9 cellular contexts compared by ENCODE assay signal in the genomic region with DNA sequence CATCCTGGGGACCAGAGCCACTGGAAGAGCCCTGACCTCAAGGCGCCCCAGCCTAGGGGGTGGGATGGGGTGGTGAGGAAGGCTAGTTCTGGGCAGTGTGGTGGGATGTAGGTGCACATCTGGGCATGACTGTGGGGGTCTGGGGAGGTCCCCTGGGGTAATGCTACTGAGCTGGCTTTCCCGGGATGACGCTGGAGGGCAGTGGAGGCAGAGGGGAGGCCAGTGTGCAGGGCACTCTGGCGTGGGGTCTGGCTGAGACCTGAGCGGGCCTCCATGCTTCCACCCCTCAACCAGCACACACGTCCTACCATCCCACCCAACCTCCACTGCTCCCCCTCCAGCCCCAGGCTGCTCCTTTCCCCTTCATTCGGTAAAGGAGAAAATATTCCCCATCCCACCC. TPM values are rescaled to one million over a fixed set of nuclear protein-coding genes. Genes with fewer than 3 reads are reported as not detected.
A peak's percentile ranks its signal among the peaks of the same experiment; 100 is the strongest.
DNase-seq lines count a peak whose midpoint lies in the region; ATAC-seq and TF ChIP-seq lines count a peak whose summit lies in the region.
"Had no signal": no experiment of that assay in that cellular context is flagged by ENCODE, and none has a peak within 500 bp of the region (broad histone marks: within the 10 kb centered on the region; RNA-seq: fewer than 3 reads in every experiment).

No MANE protein-coding gene starts in this region.

- POLR2A ChIA-PET in activated CD8-positive, alpha-beta T cell treated with anti-CD3 and anti-CD28 coated beads, Interleukin-2, amount 10 ng/mL, durations not matched to agents 7 days and 5 days (lab: Charles Lee), result interaction anchor here (0.9 to 1.5 kb wide), 2 partner anchors 10 to 20 kb away, joined by 3 to 4 read pairs; no protein-coding TSS in a partner anchor
- POLR2A ChIA-PET in SK-N-SH (lab: Yijun Ruan, JAX), result no interaction called here

- 79 to 86% methylated on average over 7 of the region's 7 CpGs for whole genome bisulfite sequencing in heart right ventricle, 2 donors
- WGBS in lung, 2 donors, result 92 to 94% methylated on average over 5 to 7 of the region's 7 CpGs
- WGBS in upper lobe of left lung, 2 donors, result 80 to 93% methylated on average over 6 to 7 of the region's 7 CpGs
- 77% methylated on average over 5 of the region's 7 CpGs for WGBS in SK-N-SH (ENCODE audit: low lambda C conversion rate)

- H3K9me3 ChIP-seq in heart right ventricle, result peaks cover 0 to 13% (median 3%) of the 10 kb centered on the region in 11 donors
- no peaks in the 10 kb centered on the region for H3K9me3 ChIP-seq in lung (ENCODE audit: control insufficient read depth in 2 of 2, insufficient read depth in 1 of 2, low read length in 1 of 2)
- no peaks in the 10 kb centered on the region for H3K9me3 ChIP-seq in upper lobe of left lung
- no peaks in the 10 kb centered on the region for H3K9me3 ChIP-seq in SK-N-SH

- H3F3A ChIP-seq in SK-N-SH (replicated peaks; ENCODE audit: insufficient read depth), result no peaks in the 10 kb centered on the region

- TF ChIP-seq POLR2A in upper lobe of left lung (IDR thresholded peaks at IDR 0.05), result no peak

- H3K4me2 ChIP-seq in SK-N-SH, result no peak overlapping the region

- H3K9ac ChIP-seq in SK-N-SH, result no peak overlapping the region

- no peak overlapping the region for H3K4me3 Mint-ChIP-seq in activated CD8-positive, alpha-beta T cell treated with anti-CD3 and anti-CD28 coated beads, Interleukin-2, amount 10 ng/mL, durations not matched to agents 7 days and 5 days

- H3K36me3 Mint-ChIP-seq in activated CD8-positive, alpha-beta T cell treated with anti-CD3 and anti-CD28 coated beads, Interleukin-2, amount 10 ng/mL, durations not matched to agents 7 days and 5 days (ENCODE audit: low read depth), result no peaks in the 10 kb centered on the region
- H3K36me3 Mint-ChIP-seq: immature natural killer cell had no signal

- intact Hi-C loops in heart right ventricle (cut with DNase I) (no loop called here), left ventricle myocardium superior (cut with micrococcal nuclease) (no loop called here)

- H3K4me1 Mint-ChIP-seq in activated CD8-positive, alpha-beta T cell treated with anti-CD3 and anti-CD28 coated beads, Interleukin-2, amount 10 ng/mL, durations not matched to agents 7 days and 5 days (ENCODE audit: low read depth), result peaks cover 43% of the 10 kb centered on the region

- TF ChIP-seq EP300 in upper lobe of left lung (IDR thresholded peaks at IDR 0.05) (no peak), SK-N-SH (IDR thresholded peaks at IDR 0.05; ENCODE audit: borderline replicate concordance in 1 of 2, low read depth in 1 of 2, low read length in 1 of 2) (no peak)

- DNase-seq in heart right ventricle (no peak), left ventricle myocardium superior (no peak), lung (ENCODE audit: low spot score) (no peak), upper lobe of left lung (no peak), NCI-H446 (lab: John Stamatoyannopoulos, UW) (no peak), NCI-H2171 (lab: John Stamatoyannopoulos, UW) (no peak), SK-N-SH (no peak)
- no peak for DNase-seq in activated CD8-positive, alpha-beta T cell treated with anti-CD3 and anti-CD28 coated beads, Interleukin-2, amount 10 ng/mL, durations not matched to agents 7 days and 5 days

- peak in 1 of 8 donors; percentile 0 for ATAC-seq in heart right ventricle
- ATAC-seq in left ventricle myocardium superior, result no peak
- no peak for ATAC-seq in activated CD8-positive, alpha-beta T cell treated with anti-CD3 and anti-CD28 coated beads, Interleukin-2, amount 10 ng/mL, durations not matched to agents 7 days and 5 days
- no peak for ATAC-seq in lung (ENCODE audit: insufficient read depth, low FRiP score)
- no peak for ATAC-seq in upper lobe of left lung (ENCODE audit: low FRiP score in 2 of 2)

- H3K36me3 ChIP-seq in heart right ventricle (no peaks in the 10 kb centered on the region), lung (ENCODE audit: control insufficient read depth in 2 of 2, insufficient read depth in 2 of 2, low read length in 2 of 2) (no peaks in the 10 kb centered on the region), upper lobe of left lung (no peaks in the 10 kb centered on the region), SK-N-SH (replicated peaks in 1 of 2; ENCODE audit: control insufficient read depth in 1 of 2, insufficient read depth in 2 of 2, low read length in 1 of 2) (no peaks in the 10 kb centered on the region)

- no peaks in the 10 kb centered on the region for H3K27me3 ChIP-seq in heart right ventricle
- H3K27me3 ChIP-seq in lung (ENCODE audit: control insufficient read depth, insufficient read depth), result no peaks in the 10 kb centered on the region
- no peaks in the 10 kb centered on the region for H3K27me3 ChIP-seq in upper lobe of left lung
- H3K27me3 ChIP-seq in SK-N-SH (ENCODE audit: insufficient read depth), result no peaks in the 10 kb centered on the region

- TF ChIP-seq RAD21 in SK-N-SH (IDR thresholded peaks at IDR 0.05; ENCODE audit: low read length), result no peak

- H3K27ac ChIP-seq in heart right ventricle (peak overlapping the region; percentile 19 to 88 (median 82)), lung (ENCODE audit: low read depth in 1 of 2, low read length in 1 of 2) (peak overlapping the region; percentile 44 to 76), upper lobe of left lung (peak overlapping the region; percentile 54 to 85 (median 67)), SK-N-SH (ENCODE audit: low read depth in 2 of 2, low read length in 1 of 2) (peak overlapping the region in 1 of 2 experiments; percentile 76; a peak in 2 of 4 replicates)

- no peaks in the 10 kb centered on the region for H3K79me2 ChIP-seq in SK-N-SH (ENCODE audit: insufficient read depth)

- no peak overlapping the region for H2AFZ ChIP-seq in SK-N-SH (ENCODE audit: low read depth)

- CTCF ChIA-PET in activated CD8-positive, alpha-beta T cell treated with anti-CD3 and anti-CD28 coated beads, Interleukin-2, amount 10 ng/mL, durations not matched to agents 7 days and 5 days (lab: Charles Lee), result interaction anchor here (1.2 kb wide), 1 partner anchor 11 kb away, joined by 4 read pairs; no protein-coding TSS in a partner anchor
- CTCF ChIA-PET in SK-N-SH (lab: Yijun Ruan, JAX), result interaction anchor here (1.2 kb wide), 1 partner anchor 9 kb away, joined by 3 read pairs; no protein-coding TSS in a partner anchor

- TF ChIP-seq CTCF in heart right ventricle (IDR thresholded peaks at IDR 0.05) (no peak), lung (IDR thresholded peaks at IDR 0.05; ENCODE audit: control extremely low read depth, extremely low read depth) (no peak), upper lobe of left lung (IDR thresholded peaks at IDR 0.05) (no peak), SK-N-SH (IDR thresholded peaks at IDR 0.05) (no peak)

- no peaks in the 10 kb centered on the region for H4K20me1 ChIP-seq in SK-N-SH (ENCODE audit: insufficient read depth)

- no peaks in the 10 kb centered on the region for H3K9me3 Mint-ChIP-seq in activated CD8-positive, alpha-beta T cell treated with anti-CD3 and anti-CD28 coated beads, Interleukin-2, amount 10 ng/mL, durations not matched to agents 7 days and 5 days (ENCODE audit: insufficient read depth)

- no peaks in the 10 kb centered on the region for H3K9me2 ChIP-seq in SK-N-SH

- H3K4me1 ChIP-seq in heart right ventricle (peaks cover 8 to 59% (median 38%) of the 10 kb centered on the region in 9 donors), lung (ENCODE audit: control insufficient read depth in 2 of 2, insufficient read depth in 2 of 2, low read length in 2 of 2) (peaks cover 0 to 16% of the 10 kb centered on the region in 2 donors), upper lobe of left lung (peaks cover 29 to 53% (median 37%) of the 10 kb centered on the region in 4 donors), SK-N-SH (ENCODE audit: control insufficient read depth in 1 of 2, insufficient read depth in 2 of 2, low read depth in 1 of 2, low read length in 1 of 2) (peaks cover 0 to 24% of the 10 kb centered on the region in 2 experiments; a peak in 1 of 4 replicates)

- H3K27me3 Mint-ChIP-seq in activated CD8-positive, alpha-beta T cell treated with anti-CD3 and anti-CD28 coated beads, Interleukin-2, amount 10 ng/mL, durations not matched to agents 7 days and 5 days (ENCODE audit: low read depth), result no peaks in the 10 kb centered on the region

- H3K4me3 ChIP-seq in heart right ventricle, result no peak overlapping the region
- H3K4me3 ChIP-seq in lung, result no peak overlapping the region
- H3K4me3 ChIP-seq in upper lobe of left lung, result no peak overlapping the region
- no peak overlapping the region for H3K4me3 ChIP-seq in SK-N-SH (ENCODE audit: low read depth in 2 of 2, low read length in 1 of 2)

- peak overlapping the region; percentile 70 for H3K27ac Mint-ChIP-seq in activated CD8-positive, alpha-beta T cell treated with anti-CD3 and anti-CD28 coated beads, Interleukin-2, amount 10 ng/mL, durations not matched to agents 7 days and 5 days

RNA-seq across cellular contexts. Expression of a gene that starts 4.8 kb away (rescaled TPM):
- total RNA-seq in heart right ventricle, result 10 to 100 TPM; 10.4 to 36.9 (median 16.4) TPM
- polyA plus RNA-seq in heart right ventricle, result 10 to 100 TPM; 12.3 to 47.7 TPM
- 25.6 TPM for total RNA-seq in left ventricle myocardium superior
- 10 to 100 TPM; 88.2 to 93.0 TPM for total RNA-seq in activated CD8-positive, alpha-beta T cell treated with anti-CD3 and anti-CD28 coated beads, Interleukin-2, amount 10 ng/mL, durations not matched to agents 7 days and 5 days
- 100 to 1,000 TPM in 1 of 2 donors, 10 to 100 TPM in 1; 49.9 to 117 TPM for total RNA-seq in lung
- 10 to 100 TPM; 62.9 to 96.7 TPM for polyA plus RNA-seq in lung
- total RNA-seq in upper lobe of left lung, result 100 to 1,000 TPM in 3 of 6 donors, 10 to 100 TPM in 3; 59.1 to 358 (median 103) TPM
- 25.2 and 26.8 TPM in 2 replicates for polyA plus RNA-seq in SK-N-SH (2012; rRNA removed)
- polyA plus RNA-seq in SK-N-SH (2012; cell fraction: cytosol; rRNA removed), result 5.6 and 8.5 TPM in 2 replicates
- 132 and 143 TPM in 2 replicates for polyA plus RNA-seq in SK-N-SH (2012; cell fraction: nucleus; rRNA removed)

RNA-seq across cellular contexts. Expression of a gene that starts 32.0 kb away (rescaled TPM):
- total RNA-seq in heart right ventricle (10 to 100 TPM; 12.6 to 33.7 (median 14.5) TPM), left ventricle myocardium superior (24.0 TPM), lung (10 to 100 TPM; 30.6 to 46.3 TPM), upper lobe of left lung (10 to 100 TPM; 39.4 to 87.1 (median 60.1) TPM)
- polyA plus RNA-seq in heart right ventricle (10 to 100 TPM; 25.8 to 33.6 TPM), lung (10 to 100 TPM; 41.2 to 82.8 TPM), SK-N-SH (2012; rRNA removed) (68.2 and 78.9 TPM in 2 replicates)
- 10 to 100 TPM; 42.3 to 44.3 TPM for total RNA-seq in activated CD8-positive, alpha-beta T cell treated with anti-CD3 and anti-CD28 coated beads, Interleukin-2, amount 10 ng/mL, durations not matched to agents 7 days and 5 days
- 47.4 and 57.1 TPM in 2 replicates for polyA plus RNA-seq in SK-N-SH (2012; cell fraction: cytosol; rRNA removed)
- polyA plus RNA-seq in SK-N-SH (2012; cell fraction: nucleus; rRNA removed), result 175 and 261 TPM in 2 replicates

RNA-seq across cellular contexts. Expression of a gene that starts 55.5 kb away (rescaled TPM):
- total RNA-seq in heart right ventricle (100 to 1,000 TPM; 188 to 289 (median 214) TPM), left ventricle myocardium superior (228 TPM), lung (100 to 1,000 TPM; 300 to 400 TPM), upper lobe of left lung (100 to 1,000 TPM; 184 to 651 (median 290) TPM)
- polyA plus RNA-seq in heart right ventricle (100 to 1,000 TPM; 163 to 448 TPM), lung (100 to 1,000 TPM; 127 to 237 TPM), SK-N-SH (2012; rRNA removed) (97.0 and 155 TPM in 2 replicates)
- 100 to 1,000 TPM; 252 to 255 TPM for total RNA-seq in activated CD8-positive, alpha-beta T cell treated with anti-CD3 and anti-CD28 coated beads, Interleukin-2, amount 10 ng/mL, durations not matched to agents 7 days and 5 days
- polyA plus RNA-seq in SK-N-SH (2012; cell fraction: cytosol; rRNA removed), result 100 and 114 TPM in 2 replicates
- polyA plus RNA-seq in SK-N-SH (2012; cell fraction: nucleus; rRNA removed), result 317 and 506 TPM in 2 replicates
